23 cellular contexts compared by ENCODE assay signal in genomic region chr1:20355101-20355827, GRCh38.
"Had no signal": no experiment of that assay in that cellular context is flagged by ENCODE, and none has a peak within 500 bp of the region (broad histone marks: within the 10 kb centered on the region; RNA-seq: fewer than 3 reads in every experiment).

No MANE protein-coding gene starts in this region.

- H3K36me3 ChIP-seq: tibial nerve had no signal

- H3K27ac Mint-ChIP-seq: activated CD4-positive, alpha-beta memory T cell treated with anti-CD3 and anti-CD28 coated beads for 36 hours; activated CD4-positive, alpha-beta T cell treated with anti-CD3 and anti-CD28 coated beads, Interleukin-2, amount 10 ng/mL, durations not matched to agents 24 days and 14 days; activated naive CD8-positive, alpha-beta T cell; mesothelial cell of epicardium; nephron progenitor cell; T-cell; T-helper 2 cell treated with Interferon-gamma antibody and Interleukin-4, amounts not matched to agents 5 μg/mL and 100 μg/mL, for 36 hours had no signal

- DNase-seq: activated CD4-positive, alpha-beta T cell treated with anti-CD3 and anti-CD28 coated beads, Interleukin-2, amount 10 ng/mL, durations not matched to agents 24 days and 14 days; activated CD8-positive, alpha-beta memory T cell treated with anti-CD3 and anti-CD28 coated beads, Interleukin-2, amount 50 U/mL, for 4 hours; activated T-cell treated with anti-CD3 and anti-CD28 coated beads, Interleukin-2, amount 50 U/mL, for 1 hour; dermis blood vessel endothelial cell; effector CD4-positive, alpha-beta T cell; left cardiac atrium; left ventricle myocardium superior; naive B cell; nephron progenitor cell; nucleus accumbens; right cardiac atrium; stimulated activated CD4-positive, alpha-beta T cell treated with anti-CD3 and anti-CD28 coated beads, Interleukin-2, amount 100 ng/mL, for 48 hours; stimulated activated naive CD4-positive, alpha-beta T cell treated with Interleukin-2 at 50 U/mL for 16 hours; T-cell had no signal

- H3K9ac ChIP-seq: parathyroid adenoma had no signal

- ATAC-seq: left cardiac atrium, left ventricle myocardium superior, right cardiac atrium, T-cell had no signal

- H3K9me3 ChIP-seq: tibial nerve had no signal

- H3K4me3 ChIP-seq: tibial nerve had no signal

- H3K79me2 ChIP-seq: parathyroid adenoma had no signal

- FAIRE-seq: colon, frontal cortex, islet of Langerhans had no signal

- H3K27ac ChIP-seq: tibial nerve had no signal

- H3K9me3 Mint-ChIP-seq: activated CD4-positive, alpha-beta memory T cell treated with anti-CD3 and anti-CD28 coated beads for 36 hours; activated CD4-positive, alpha-beta T cell treated with anti-CD3 and anti-CD28 coated beads, Interleukin-2, amount 10 ng/mL, durations not matched to agents 24 days and 14 days; mesothelial cell of epicardium; naive B cell; nephron progenitor cell; T-cell; T-helper 2 cell treated with Interferon-gamma antibody and Interleukin-4, amounts not matched to agents 5 μg/mL and 100 μg/mL, for 36 hours had no signal

- H3K36me3 Mint-ChIP-seq: activated CD4-positive, alpha-beta memory T cell treated with anti-CD3 and anti-CD28 coated beads for 36 hours; activated naive CD8-positive, alpha-beta T cell; mesothelial cell of epicardium; naive B cell; T-cell had no signal

- H3K4me3 Mint-ChIP-seq: activated CD4-positive, alpha-beta memory T cell treated with anti-CD3 and anti-CD28 coated beads for 36 hours; activated CD4-positive, alpha-beta T cell treated with anti-CD3 and anti-CD28 coated beads, Interleukin-2, amount 10 ng/mL, durations not matched to agents 24 days and 14 days; activated naive CD8-positive, alpha-beta T cell; mesothelial cell of epicardium; naive B cell; nephron progenitor cell; T-cell; T-helper 2 cell treated with Interferon-gamma antibody and Interleukin-4, amounts not matched to agents 5 μg/mL and 100 μg/mL, for 36 hours had no signal
